Comparison of ENCODE assay signal across 1 cellular context in genomic region chr3:45538641-45538986, GRCh38.
TF ChIP-seq lines count a peak whose summit lies in the region.

No MANE protein-coding gene starts in this region.

TF ChIP-seq in GM23338, 12 proteins besides CTCF, POLR2A, EP300 and RAD21 (continued from another document):
- TF ChIP-seq ZNF462 (CRISPR knock-in tag; IDR thresholded peaks at IDR 0.05) (no peak), ETS1 (IDR thresholded peaks at IDR 0.05) (no peak)
TF ChIP-seq in GM23338: peak in this region for 0.
